In genomic region chr1:93990010-93990409, GRCh38 we compare ENCODE assay signal across 19 cellular contexts.
"Had no signal": no experiment of that assay in that cellular context is flagged by ENCODE, and none has a peak within 500 bp of the region (broad histone marks: within the 10 kb centered on the region; RNA-seq: fewer than 3 reads in every experiment).

No MANE protein-coding gene starts in this region.

- H3K27me3 ChIP-seq: brain microvascular endothelial cell had no signal

- ATAC-seq: left cardiac atrium, T-cell had no signal

- H3K36me3 ChIP-seq: brain microvascular endothelial cell, lower lobe of right lung had no signal

- H3K4me1 Mint-ChIP-seq: activated naive CD8-positive, alpha-beta T cell treated with anti-CD3 and anti-CD28 coated beads for 36 hours; T-cell had no signal

- FAIRE-seq: frontal cortex, small intestine had no signal

- H3K27ac ChIP-seq: brain microvascular endothelial cell, lower lobe of right lung, VCaP had no signal

- H3K4me3 Mint-ChIP-seq: activated CD4-positive, alpha-beta memory T cell treated with anti-CD3 and anti-CD28 coated beads, Interleukin-2, amount 10 ng/mL, durations not matched to agents 7 days and 5 days; activated naive CD8-positive, alpha-beta T cell treated with anti-CD3 and anti-CD28 coated beads for 36 hours; mesothelial cell of epicardium; neural crest cell; stimulated activated naive CD8-positive, alpha-beta T cell treated with anti-CD3 and anti-CD28 coated beads, Interleukin-15, Interleukin-2, amounts not matched to agents 100 ng/mL and 50 ng/mL, for 24 hours; T-cell had no signal

- DNase-seq: activated CD4-positive, alpha-beta memory T cell treated with anti-CD3 and anti-CD28 coated beads, Interleukin-2, amount 10 ng/mL, durations not matched to agents 7 days and 5 days; activated CD8-positive, alpha-beta memory T cell treated with anti-CD3 and anti-CD28 coated beads, Interleukin-2, amount 50 U/mL, for 48 hours; activated naive CD8-positive, alpha-beta T cell treated with anti-CD3 and anti-CD28 coated beads for 36 hours; brain microvascular endothelial cell; cerebellar nuclear complex; effector CD8-positive, alpha-beta T cell; head of caudate nucleus; left cardiac atrium; lower lobe of right lung; small intestine; stimulated activated CD4-positive, alpha-beta T cell treated with anti-CD3 and anti-CD28 coated beads, Interleukin-4, amount 100 ng/mL, for 4 hours; stimulated activated CD8-positive, alpha-beta memory T cell treated with anti-CD3 and anti-CD28 coated beads, Interleukin-4, amount 100 ng/mL, for 48 hours; T1000 had no signal

- H3K9me3 Mint-ChIP-seq: activated CD4-positive, alpha-beta memory T cell treated with anti-CD3 and anti-CD28 coated beads, Interleukin-2, amount 10 ng/mL, durations not matched to agents 7 days and 5 days; activated naive CD8-positive, alpha-beta T cell treated with anti-CD3 and anti-CD28 coated beads for 36 hours; mesothelial cell of epicardium; neural crest cell; stimulated activated naive CD8-positive, alpha-beta T cell treated with anti-CD3 and anti-CD28 coated beads, Interleukin-15, Interleukin-2, amounts not matched to agents 100 ng/mL and 50 ng/mL, for 24 hours; T-cell had no signal

- H3K27ac Mint-ChIP-seq: activated CD4-positive, alpha-beta memory T cell treated with anti-CD3 and anti-CD28 coated beads, Interleukin-2, amount 10 ng/mL, durations not matched to agents 7 days and 5 days; activated naive CD8-positive, alpha-beta T cell treated with anti-CD3 and anti-CD28 coated beads for 36 hours; mesothelial cell of epicardium; stimulated activated naive CD8-positive, alpha-beta T cell treated with anti-CD3 and anti-CD28 coated beads, Interleukin-15, Interleukin-2, amounts not matched to agents 100 ng/mL and 50 ng/mL, for 24 hours; T-cell had no signal

- H3K36me3 Mint-ChIP-seq: activated naive CD8-positive, alpha-beta T cell treated with anti-CD3 and anti-CD28 coated beads for 36 hours; T-cell had no signal

- H3K9me3 ChIP-seq: lower lobe of right lung had no signal

- H3K4me3 ChIP-seq: lower lobe of right lung had no signal
